In the genomic region with DNA sequence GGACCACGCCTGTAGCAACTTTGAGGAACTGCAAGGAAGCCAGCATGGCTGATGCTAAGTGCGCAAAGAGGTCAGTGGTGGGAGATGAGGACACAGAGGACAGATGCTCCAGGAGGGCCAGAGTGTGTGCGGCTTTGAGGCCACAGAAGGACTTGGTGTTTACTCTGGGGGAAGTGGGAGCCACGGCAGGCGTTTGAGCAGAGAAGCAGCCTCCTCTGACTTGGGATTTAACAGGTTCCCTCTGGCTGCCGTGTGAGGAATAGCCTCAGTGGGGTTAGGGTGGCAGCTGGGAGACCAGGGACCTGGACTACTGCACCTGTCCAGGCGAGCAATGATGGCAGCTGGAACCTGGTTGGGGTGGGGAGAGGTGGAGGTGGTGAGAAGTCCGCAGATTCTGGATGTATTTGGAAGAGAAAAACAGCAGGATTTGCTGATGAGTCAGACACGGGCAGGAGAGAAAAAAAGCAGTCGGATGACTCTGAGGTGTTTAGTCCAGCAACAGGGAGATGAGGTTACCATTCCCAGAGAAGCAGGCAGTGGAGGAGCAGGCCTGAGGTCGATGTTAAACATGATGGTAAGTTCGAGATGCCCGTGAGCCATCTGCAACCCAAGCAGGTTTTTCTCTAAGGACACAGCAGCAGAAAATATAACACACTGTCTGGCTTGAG, we compare ENCODE assay signal across 8 cellular contexts.
DNase-seq lines count a peak whose midpoint lies in the region; ATAC-seq and TF ChIP-seq lines count a peak whose summit lies in the region.

No MANE protein-coding gene starts in this region.

- H2AFZ ChIP-seq in osteoblast (ENCODE audit: low read length): no peak overlapping the region

- peaks cover 60% of the 10 kb centered on the region for H3K4me1 Mint-ChIP-seq in dendritic cell treated with granulocyte-macrophage colony-stimulating factor and Interleukin-4, amounts not matched to agents 40 ng/mL and 50 ng/mL, for 4 days (ENCODE audit: low read depth)
- H3K4me1 Mint-ChIP-seq in T-cell: no peaks in the 10 kb centered on the region

- intact Hi-C loops in dendritic cell treated with granulocyte-macrophage colony-stimulating factor and Interleukin-4, amounts not matched to agents 40 ng/mL and 50 ng/mL, for 4 days (cut with micrococcal nuclease): no loop called here

- no peaks in the 10 kb centered on the region for H3K9me3 Mint-ChIP-seq in dendritic cell treated with granulocyte-macrophage colony-stimulating factor and Interleukin-4, amounts not matched to agents 40 ng/mL and 50 ng/mL, for 4 days
- no peaks in the 10 kb centered on the region for H3K9me3 Mint-ChIP-seq in T-cell

- H3K4me1 ChIP-seq in osteoblast (ENCODE audit: insufficient read depth, low read length): peaks cover 11% of the 10 kb centered on the region

- H3K4me2 ChIP-seq in osteoblast (ENCODE audit: insufficient read depth, low read length): peak overlapping the region; percentile 14

- ATAC-seq in T-cell (replicated peaks in 1 of 4): no peak

- in situ Hi-C loops in Caki2 (cut with HindIII; ENCODE audit: low pct_unique_long_range_greater_than_20kb, low sequenced_read_pairs): no loop called here

- peak overlapping the region; percentile 40 for H3K27ac ChIP-seq in osteoblast (ENCODE audit: low read depth, low read length)

- no peak overlapping the region for H3K4me3 ChIP-seq in osteoblast (ENCODE audit: insufficient read depth, low read length)

- H3K27me3 ChIP-seq in osteoblast (ENCODE audit: insufficient read depth, low read length): no peaks in the 10 kb centered on the region

- TF ChIP-seq CTCF in osteoblast (IDR thresholded peaks at IDR 0.05; ENCODE audit: extremely low read depth, low read depth, low read length): peak; percentile 30

- POLR2A ChIA-PET in T-cell (lab: Charles Lee): no interaction called here

- peaks cover 23% of the 10 kb centered on the region for H3K27me3 Mint-ChIP-seq in dendritic cell treated with granulocyte-macrophage colony-stimulating factor and Interleukin-4, amounts not matched to agents 40 ng/mL and 50 ng/mL, for 4 days
- H3K27me3 Mint-ChIP-seq in T-cell: no peaks in the 10 kb centered on the region

- peak overlapping the region; percentile 60 for H3K27ac Mint-ChIP-seq in dendritic cell treated with granulocyte-macrophage colony-stimulating factor and Interleukin-4, amounts not matched to agents 40 ng/mL and 50 ng/mL, for 4 days
- no peak overlapping the region for H3K27ac Mint-ChIP-seq in T-cell

- CTCF ChIA-PET in T-cell (lab: Charles Lee): interaction anchor here in 1 of 2 donors (0.9 kb wide), 1 partner anchor 12 kb away, joined by 3 read pairs; no protein-coding TSS in a partner anchor

- no peak overlapping the region for H3K4me3 Mint-ChIP-seq in dendritic cell treated with granulocyte-macrophage colony-stimulating factor and Interleukin-4, amounts not matched to agents 40 ng/mL and 50 ng/mL, for 4 days
- H3K4me3 Mint-ChIP-seq in T-cell: no peak overlapping the region

- no peaks in the 10 kb centered on the region for H3K9me3 ChIP-seq in osteoblast (ENCODE audit: low read depth, low read length)

- no peaks in the 10 kb centered on the region for H4K20me1 ChIP-seq in osteoblast (ENCODE audit: insufficient read depth, low read length)

- H3K79me2 ChIP-seq in osteoblast (ENCODE audit: insufficient read depth, low read length): no peaks in the 10 kb centered on the region

- H3K36me3 Mint-ChIP-seq in dendritic cell treated with granulocyte-macrophage colony-stimulating factor and Interleukin-4, amounts not matched to agents 40 ng/mL and 50 ng/mL, for 4 days (ENCODE audit: low read depth): no peaks in the 10 kb centered on the region
- H3K36me3 Mint-ChIP-seq in T-cell: no peaks in the 10 kb centered on the region

- peak; percentile 90 for DNase-seq in Caki2 (ENCODE audit: low read depth)
- peak; percentile 95 for DNase-seq in NCI-H2171 treated with DMSO at 0.1 percent for 48 hours (lab: John Stamatoyannopoulos, UW)
- DNase-seq in osteoblast (ENCODE audit: insufficient read length, low spot score, missing footprints): peak; percentile 93
- no peak for DNase-seq in activated CD4-positive, alpha-beta T cell treated with anti-CD3 and anti-CD28 coated beads for 48 hours
- DNase-seq in T-cell: no peak
- no peak for DNase-seq in NOMO-1 (lab: John Stamatoyannopoulos, UW; ENCODE audit: unreplicated experiment in 2 of 2)
- no peak for DNase-seq in activated CD4-positive, alpha-beta T cell treated with anti-CD3 and anti-CD28 coated beads, Interleukin-2, amount 50 U/mL, for 48 hours

- H3K36me3 ChIP-seq in osteoblast (ENCODE audit: insufficient read depth, low read length): no peaks in the 10 kb centered on the region

Comparison
In these comparisons a context has a peak if more than half of its experiments do, and no peak if none do; other contexts are left out.
1. DNase-seq: peak in Caki2 (single experiment), NCI-H2171 treated with DMSO at 0.1 percent for 48 hours (single experiment) and osteoblast (single experiment); none in activated CD4-positive, alpha-beta T cell treated with anti-CD3 and anti-CD28 coated beads for 48 hours (single experiment), T-cell (0 of 34), NOMO-1 (0 of 2) and activated CD4-positive, alpha-beta T cell treated with anti-CD3 and anti-CD28 coated beads, Interleukin-2, amount 50 U/mL, for 48 hours (0 of 2).